Comparison of ENCODE assay signal across 8 cellular contexts in the genomic region with DNA sequence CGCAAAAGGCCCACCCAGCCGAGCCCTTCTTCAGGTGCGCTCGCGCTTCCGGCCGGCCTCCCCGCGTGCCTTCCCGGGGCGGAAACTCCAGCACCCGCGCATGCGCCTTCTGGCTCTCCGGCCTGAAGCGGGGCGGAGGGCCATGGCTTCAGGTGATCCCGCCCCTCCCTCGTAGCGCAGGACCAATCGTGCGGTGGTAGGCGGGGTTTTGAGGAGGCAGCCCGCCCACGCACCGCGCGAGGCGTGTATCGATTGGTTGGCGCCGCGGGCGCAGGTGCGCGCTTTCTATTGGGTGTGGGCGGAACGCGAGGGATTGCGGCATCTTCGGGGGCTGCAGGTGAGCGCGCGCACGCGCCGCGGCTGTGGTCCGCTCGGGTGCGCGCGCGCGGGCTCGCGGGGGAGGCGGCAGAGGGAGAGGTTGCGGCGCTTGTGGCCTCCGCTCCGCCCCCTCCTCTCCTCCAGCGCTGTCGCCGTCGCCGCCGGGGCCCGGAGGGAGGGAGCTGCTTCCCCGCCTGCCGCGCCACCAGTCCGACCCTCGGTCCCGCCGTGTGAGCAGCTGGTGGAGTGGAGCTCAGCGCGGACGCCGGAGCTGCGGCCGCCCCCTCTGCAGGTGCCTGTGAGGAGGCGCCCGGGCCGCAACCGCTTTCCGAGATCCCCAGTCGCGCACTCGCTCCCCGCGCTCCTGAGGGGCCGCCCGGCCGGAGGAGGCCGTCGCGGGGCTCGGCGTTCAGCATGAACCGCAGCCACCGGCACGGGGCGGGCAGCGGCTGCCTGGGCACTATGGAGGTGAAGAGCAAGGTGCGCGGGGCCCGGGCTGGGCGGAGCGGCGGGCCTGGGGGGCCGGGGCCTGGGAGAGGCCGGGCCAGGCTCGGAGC. TPM values are rescaled to one million over a fixed set of nuclear protein-coding genes. Genes with fewer than 3 reads are reported as not detected.
A peak's percentile ranks its signal among the peaks of the same experiment; 100 is the strongest.
DNase-seq lines count a peak whose midpoint lies in the region; ATAC-seq and TF ChIP-seq lines count a peak whose summit lies in the region.

A gene with protein sequence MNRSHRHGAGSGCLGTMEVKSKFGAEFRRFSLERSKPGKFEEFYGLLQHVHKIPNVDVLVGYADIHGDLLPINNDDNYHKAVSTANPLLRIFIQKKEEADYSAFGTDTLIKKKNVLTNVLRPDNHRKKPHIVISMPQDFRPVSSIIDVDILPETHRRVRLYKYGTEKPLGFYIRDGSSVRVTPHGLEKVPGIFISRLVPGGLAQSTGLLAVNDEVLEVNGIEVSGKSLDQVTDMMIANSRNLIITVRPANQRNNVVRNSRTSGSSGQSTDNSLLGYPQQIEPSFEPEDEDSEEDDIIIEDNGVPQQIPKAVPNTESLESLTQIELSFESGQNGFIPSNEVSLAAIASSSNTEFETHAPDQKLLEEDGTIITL (plus strand): TSS at position 526 of the 875 bp plus-strand sequence. CDS start 207 bp downstream, at position 733.

- H3K36me3 ChIP-seq in upper lobe of left lung = no peaks in the 10 kb centered on the region

- DNase-seq in NCI-H146 (lab: John Stamatoyannopoulos, UW) (peak; percentile 99), T follicular helper cell (ENCODE audit: low read depth) (peak; percentile 99), amniotic epithelial cell (ENCODE audit: low read depth) (peak; percentile 95), left cardiac atrium (peak; percentile 96), posterior cingulate gyrus (peak; percentile 90 to 100 (median 97)), upper lobe of left lung (peak; percentile 99)

- intact Hi-C loops in left cardiac atrium (cut with DNase I) = loop anchor here in 1 of 2 donors (10.0 kb wide), 1 partner anchor 96 kb away; no protein-coding TSS in a partner anchor
- intact Hi-C loops in posterior cingulate gyrus (cut with DNase I) = loop anchor here (2.0 kb wide), 1 partner anchor 220 kb away; a partner anchor contains a TSS

- peak in 2 of 4 donors; percentile 90 to 93 for TF ChIP-seq POLR2A in upper lobe of left lung (IDR thresholded peaks at IDR 0.05)

- WGBS in upper lobe of left lung, 2 donors = 2 to 3% methylated on average over 17 to 28 of the region's 114 CpGs

- peak in 3 of 6 experiments; percentile 9 to 24 (median 12) for TF ChIP-seq CTCF in upper lobe of left lung (IDR thresholded peaks at IDR 0.05)

- H3K27me3 ChIP-seq in upper lobe of left lung = no peaks in the 10 kb centered on the region

- ATAC-seq in GM18498 (IDR thresholded peaks at IDR 0.05; ENCODE audit: unreplicated experiment) (peak; percentile 92), HG02884 (IDR thresholded peaks at IDR 0.05; ENCODE audit: unreplicated experiment) (peak; percentile 74), left cardiac atrium (peak; percentile 95 to 97), upper lobe of left lung (ENCODE audit: low FRiP score in 2 of 2) (peak; percentile 96 to 98)

- H3K9me3 ChIP-seq in upper lobe of left lung = no peaks in the 10 kb centered on the region

- H3K4me1 ChIP-seq in upper lobe of left lung = peaks cover 21 to 35% (median 31%) of the 10 kb centered on the region in 4 donors

- no peak for TF ChIP-seq EP300 in upper lobe of left lung (IDR thresholded peaks at IDR 0.05)

- H3K4me3 ChIP-seq in upper lobe of left lung = peak within 1 kb of the TSS; percentile 73 to 90 (median 80)

- H3K27ac ChIP-seq in upper lobe of left lung = peak within 1 kb of the TSS; percentile 88 to 91 (median 90)

RNA-seq across cellular contexts. Expression of the gene that starts here (rescaled TPM):
- total RNA-seq in left cardiac atrium (1 to 10 TPM; 3.2 to 4.6 TPM), upper lobe of left lung (10 to 100 TPM in 5 of 6 donors, 1 to 10 TPM in 1; 7.3 to 56.4 (median 43.4) TPM)

Comparison
In these comparisons a context has a peak if more than half of its experiments do, and no peak if none do; other contexts are left out.
1. Peak in every context shown above with its lines: DNase-seq, ATAC-seq, H3K4me3 ChIP-seq and H3K27ac ChIP-seq.